ENCODE assay signal across 21 cellular contexts in the genomic region with DNA sequence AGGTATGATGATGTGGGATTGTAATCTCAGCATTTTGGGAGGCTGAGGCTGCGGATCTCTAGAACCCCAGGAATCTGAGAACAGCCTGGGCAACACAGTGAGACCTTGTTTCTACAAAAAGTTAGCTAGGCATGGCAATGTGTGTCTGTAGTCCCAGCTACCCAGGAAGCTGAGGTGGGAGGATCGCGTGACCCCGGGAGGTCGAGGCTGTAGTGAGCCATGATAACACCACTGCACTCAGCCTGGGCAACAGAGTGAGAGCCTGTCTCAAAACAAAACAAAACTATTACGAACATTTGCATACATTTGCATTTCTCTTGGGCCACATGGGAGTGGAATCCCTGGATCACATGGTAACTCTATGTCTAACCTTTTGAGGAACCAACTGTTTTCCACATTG. TPM values are rescaled to one million over a fixed set of nuclear protein-coding genes. Genes with fewer than 3 reads are reported as not detected.
DNase-seq lines count a peak whose midpoint lies in the region; ATAC-seq, FAIRE-seq and TF ChIP-seq lines count a peak whose summit lies in the region.
"Had no signal": no experiment of that assay in that cellular context is flagged by ENCODE, and none has a peak within 500 bp of the region (broad histone marks: within the 10 kb centered on the region; RNA-seq: fewer than 3 reads in every experiment).

No MANE protein-coding gene starts in this region.

- TF ChIP-seq RAD21 in neural cell (conservative IDR thresholded peaks at IDR 0.05), result no peak

- CTCF ChIA-PET in activated CD4-positive, alpha-beta T cell treated with anti-CD3 and anti-CD28 coated beads, Interleukin-2, amount 10 ng/mL, durations not matched to agents 7 days and 5 days (lab: Charles Lee), result no interaction called here

- no peak overlapping the region for H3K27ac ChIP-seq in astrocyte (ENCODE audit: low read depth, low read length)
- H3K27ac ChIP-seq in neural cell (ENCODE audit: low read length), result no peak overlapping the region

- peak overlapping the region; percentile 95 for H3K4me3 Mint-ChIP-seq in activated CD4-positive, alpha-beta T cell treated with anti-CD3 and anti-CD28 coated beads, Interleukin-2, amount 10 ng/mL, durations not matched to agents 7 days and 5 days
- H3K4me3 Mint-ChIP-seq in HFFc6, result peak overlapping the region; percentile 95
- H3K4me3 Mint-ChIP-seq in astrocyte (ENCODE audit: unreplicated experiment), result peak overlapping the region; percentile 96

- no peak for DNase-seq in activated CD4-positive, alpha-beta T cell treated with anti-CD3 and anti-CD28 coated beads, Interleukin-2, amount 10 ng/mL, durations not matched to agents 7 days and 5 days
- no peak for DNase-seq in activated CD4-positive, alpha-beta T cell treated with anti-CD3 and anti-CD28 coated beads for 1 hour
- DNase-seq in HFFc6 (no peak), astrocyte (ENCODE audit: low read depth) (no peak), GM03348 (ENCODE audit: low spot score) (no peak), AG08396 (ENCODE audit: low spot score) (no peak)
- DNase-seq: activated CD8-positive, alpha-beta memory T cell treated with anti-CD3 and anti-CD28 coated beads for 24 hours; activated naive CD8-positive, alpha-beta T cell treated with anti-CD3 and anti-CD28 coated beads, Interleukin-2, amount 10 ng/mL, durations not matched to agents 7 days and 5 days; GF-D8; hippocampal formation; KBM-7; mucosa of descending colon; NCI-H1417 treated with DMSO at 0.1 percent for 48 hours; NK-92 treated with Interleukin-12 subunit alpha and Interleukin-12 subunit beta, amount 100 ng/mL, for 24 hours; SIG-M5; stimulated activated naive CD4-positive, alpha-beta T cell treated with Interleukin-2 at 50 U/mL for 16 hours had no signal

- no peaks in the 10 kb centered on the region for H3K9me3 Mint-ChIP-seq in activated CD4-positive, alpha-beta T cell treated with anti-CD3 and anti-CD28 coated beads, Interleukin-2, amount 10 ng/mL, durations not matched to agents 7 days and 5 days
- H3K9me3 Mint-ChIP-seq in HFFc6 (no peaks in the 10 kb centered on the region), astrocyte (ENCODE audit: unreplicated experiment) (no peaks in the 10 kb centered on the region)
- H3K9me3 Mint-ChIP-seq: activated naive CD8-positive, alpha-beta T cell treated with anti-CD3 and anti-CD28 coated beads, Interleukin-2, amount 10 ng/mL, durations not matched to agents 7 days and 5 days had no signal

- H3K4me3 ChIP-seq in astrocyte (ENCODE audit: insufficient read depth, low read depth, low read length), result no peak overlapping the region
- H3K4me3 ChIP-seq in neural cell (ENCODE audit: low read length), result peak overlapping the region; percentile 76
- H3K4me3 ChIP-seq: mucosa of descending colon had no signal

- no peaks in the 10 kb centered on the region for H3K9me2 ChIP-seq in neural cell (ENCODE audit: insufficient read depth, low read length)

- no peak overlapping the region for H3K27ac Mint-ChIP-seq in activated CD4-positive, alpha-beta T cell treated with anti-CD3 and anti-CD28 coated beads, Interleukin-2, amount 10 ng/mL, durations not matched to agents 7 days and 5 days
- peak overlapping the region; percentile 20; the same call in 1 of the 2 replicates for H3K27ac Mint-ChIP-seq in HFFc6
- no peak overlapping the region for H3K27ac Mint-ChIP-seq in astrocyte (ENCODE audit: unreplicated experiment)
- H3K27ac Mint-ChIP-seq: activated naive CD8-positive, alpha-beta T cell treated with anti-CD3 and anti-CD28 coated beads, Interleukin-2, amount 10 ng/mL, durations not matched to agents 7 days and 5 days had no signal

- H3F3A ChIP-seq in neural cell (ENCODE audit: insufficient read depth, low read length, poor library complexity, severe bottlenecking), result no peaks in the 10 kb centered on the region

- no peaks in the 10 kb centered on the region for H4K20me1 ChIP-seq in astrocyte (ENCODE audit: insufficient read depth, low read length)
- H4K20me1 ChIP-seq in neural cell (ENCODE audit: insufficient read depth), result no peaks in the 10 kb centered on the region

- POLR2A ChIA-PET in activated CD4-positive, alpha-beta T cell treated with anti-CD3 and anti-CD28 coated beads, Interleukin-2, amount 10 ng/mL, durations not matched to agents 7 days and 5 days (lab: Charles Lee), result interaction anchor here (0.7 kb wide), 1 partner anchor 1654 kb away, joined by 4 read pairs; no protein-coding TSS in a partner anchor

- peaks cover 3% of the 10 kb centered on the region for H3K36me3 ChIP-seq in astrocyte (ENCODE audit: insufficient read depth, low read length)
- no peaks in the 10 kb centered on the region for H3K36me3 ChIP-seq in neural cell (ENCODE audit: insufficient read depth, low read length)

- H3K79me2 ChIP-seq in astrocyte (ENCODE audit: insufficient read depth, low read length) (peaks cover 19% of the 10 kb centered on the region), neural cell (replicated peaks; ENCODE audit: insufficient read depth, low read length) (peaks cover 17% of the 10 kb centered on the region)

- TF ChIP-seq CTCF in HFFc6 (IDR thresholded peaks at IDR 0.05) (no peak), astrocyte (IDR thresholded peaks at IDR 0.05; ENCODE audit: insufficient read depth, low read depth, low read length) (no peak), neural cell (IDR thresholded peaks at IDR 0.05; ENCODE audit: poor library complexity, severe bottlenecking) (no peak)

- FAIRE-seq in astrocyte (lab: Jason Lieb, UNC), result no peak

- H3K4me2 ChIP-seq in astrocyte (ENCODE audit: low read length) (no peak overlapping the region), neural cell (ENCODE audit: low read length) (no peak overlapping the region)

- no peak overlapping the region for H2AFZ ChIP-seq in astrocyte (ENCODE audit: low read depth, low read length)
- no peak overlapping the region for H2AFZ ChIP-seq in neural cell (ENCODE audit: low read depth, low read length)

- H3K36me3 Mint-ChIP-seq in activated CD4-positive, alpha-beta T cell treated with anti-CD3 and anti-CD28 coated beads, Interleukin-2, amount 10 ng/mL, durations not matched to agents 7 days and 5 days (ENCODE audit: low read depth), result peaks cover 4% of the 10 kb centered on the region
- peaks cover 11% of the 10 kb centered on the region for H3K36me3 Mint-ChIP-seq in HFFc6 (ENCODE audit: low read depth)
- H3K36me3 Mint-ChIP-seq in astrocyte (ENCODE audit: low read depth, unreplicated experiment), result peaks cover under 1% of the 10 kb centered on the region

- H3K9ac ChIP-seq in astrocyte (ENCODE audit: low read length) (no peak overlapping the region), neural cell (ENCODE audit: low read length) (no peak overlapping the region)

- peaks cover 11% of the 10 kb centered on the region for H3K4me1 ChIP-seq in astrocyte (ENCODE audit: insufficient read depth, low read length)

- ATAC-seq in activated CD4-positive, CD25-positive, alpha-beta regulatory T cell treated with anti-CD3 and anti-CD28 coated beads, Interleukin-2, amount 50 U/mL, for 24 hours, result no peak
- ATAC-seq: mucosa of descending colon had no signal

- TF ChIP-seq EP300 in neural cell (conservative IDR thresholded peaks at IDR 0.05; ENCODE audit: poor library complexity, severe bottlenecking), result no peak

- H3K9me3 ChIP-seq in astrocyte (ENCODE audit: insufficient read depth, low read depth, low read length) (no peaks in the 10 kb centered on the region), neural cell (ENCODE audit: low read length) (no peaks in the 10 kb centered on the region)
- H3K9me3 ChIP-seq: mucosa of descending colon had no signal

- H3K27me3 ChIP-seq in astrocyte (ENCODE audit: insufficient read depth, low read length) (no peaks in the 10 kb centered on the region), neural cell (ENCODE audit: insufficient read depth, low read depth, low read length) (no peaks in the 10 kb centered on the region)

- H3K27me3 Mint-ChIP-seq in activated CD4-positive, alpha-beta T cell treated with anti-CD3 and anti-CD28 coated beads, Interleukin-2, amount 10 ng/mL, durations not matched to agents 7 days and 5 days, result no peaks in the 10 kb centered on the region
- no peaks in the 10 kb centered on the region for H3K27me3 Mint-ChIP-seq in HFFc6 (ENCODE audit: insufficient read depth)
- no peaks in the 10 kb centered on the region for H3K27me3 Mint-ChIP-seq in astrocyte (ENCODE audit: low read depth, unreplicated experiment)
- H3K27me3 Mint-ChIP-seq: activated naive CD8-positive, alpha-beta T cell treated with anti-CD3 and anti-CD28 coated beads, Interleukin-2, amount 10 ng/mL, durations not matched to agents 7 days and 5 days had no signal

- H3K4me1 Mint-ChIP-seq in activated CD4-positive, alpha-beta T cell treated with anti-CD3 and anti-CD28 coated beads, Interleukin-2, amount 10 ng/mL, durations not matched to agents 7 days and 5 days, result peaks cover 20% of the 10 kb centered on the region
- peaks cover 18% of the 10 kb centered on the region for H3K4me1 Mint-ChIP-seq in HFFc6 (ENCODE audit: low read depth)
- H3K4me1 Mint-ChIP-seq in astrocyte (ENCODE audit: low read depth, unreplicated experiment), result no peaks in the 10 kb centered on the region

RNA-seq across cellular contexts. Expression of gene C19orf44, which starts 1.6 kb away (rescaled TPM):
- total RNA-seq in activated CD4-positive, alpha-beta T cell treated with anti-CD3 and anti-CD28 coated beads, Interleukin-2, amount 10 ng/mL, durations not matched to agents 7 days and 5 days, result 1 to 10 TPM; 3.1 to 3.9 TPM
- 1 to 10 TPM; 2.9 to 4.7 (median 3.7) TPM for total RNA-seq in HFFc6 (2021; fragmentation: NEBNext Ultra II Directional; extraction: Animal tissue kit (Norgen Biotek cat#: 25700))
- total RNA-seq in astrocyte, result 4.4 and 5.0 TPM in 2 replicates
- polyA plus RNA-seq in neural cell, result 9.9 and 14.5 TPM in 2 replicates
- polyA minus RNA-seq in neural cell, result 10.7 and 12.0 TPM in 2 replicates

RNA-seq across cellular contexts. Expression of gene CALR3, which starts 1.9 kb away (rescaled TPM):
- total RNA-seq in activated CD4-positive, alpha-beta T cell treated with anti-CD3 and anti-CD28 coated beads, Interleukin-2, amount 10 ng/mL, durations not matched to agents 7 days and 5 days, result not detected
- total RNA-seq in HFFc6 (2021; fragmentation: NEBNext Ultra II Directional; extraction: Animal tissue kit (Norgen Biotek cat#: 25700)), result not detected
- not detected in 2 replicates for total RNA-seq in astrocyte
- polyA plus RNA-seq in neural cell, result not detected in 2 replicates
- not detected in 2 replicates for polyA minus RNA-seq in neural cell
- total RNA-seq: activated naive CD8-positive, alpha-beta T cell treated with anti-CD3 and anti-CD28 coated beads, Interleukin-2, amount 10 ng/mL, durations not matched to agents 7 days and 5 days; cardiac septum; mucosa of descending colon; posterior vena cava; ureter had no signal

RNA-seq across cellular contexts. Expression of gene EPS15L1, which starts 26.1 kb away (rescaled TPM):
- total RNA-seq in activated CD4-positive, alpha-beta T cell treated with anti-CD3 and anti-CD28 coated beads, Interleukin-2, amount 10 ng/mL, durations not matched to agents 7 days and 5 days, result 10 to 100 TPM; 33.3 to 39.1 TPM
- 10 to 100 TPM; 27.3 to 29.6 (median 28.4) TPM for total RNA-seq in HFFc6 (2021; fragmentation: NEBNext Ultra II Directional; extraction: Animal tissue kit (Norgen Biotek cat#: 25700))
- total RNA-seq in astrocyte, result 35.1 and 36.8 TPM in 2 replicates
- 13.0 and 17.5 TPM in 2 replicates for polyA plus RNA-seq in neural cell
- 27.5 and 33.5 TPM in 2 replicates for polyA minus RNA-seq in neural cell

RNA-seq across cellular contexts. Expression of gene CHERP, which starts 44.4 kb away (rescaled TPM):
- total RNA-seq in activated CD4-positive, alpha-beta T cell treated with anti-CD3 and anti-CD28 coated beads, Interleukin-2, amount 10 ng/mL, durations not matched to agents 7 days and 5 days, result 10 to 100 TPM; 57.9 to 62.2 TPM
- total RNA-seq in HFFc6 (2021; fragmentation: NEBNext Ultra II Directional; extraction: Animal tissue kit (Norgen Biotek cat#: 25700)), result 10 to 100 TPM; 30.4 to 38.5 (median 34.6) TPM
- total RNA-seq in astrocyte, result 41.5 and 45.3 TPM in 2 replicates
- 5.4 and 8.6 TPM in 2 replicates for polyA plus RNA-seq in neural cell
- polyA minus RNA-seq in neural cell, result 12.7 and 15.8 TPM in 2 replicates
